ENCODE assay signal across 8 cellular contexts in the genomic region with DNA sequence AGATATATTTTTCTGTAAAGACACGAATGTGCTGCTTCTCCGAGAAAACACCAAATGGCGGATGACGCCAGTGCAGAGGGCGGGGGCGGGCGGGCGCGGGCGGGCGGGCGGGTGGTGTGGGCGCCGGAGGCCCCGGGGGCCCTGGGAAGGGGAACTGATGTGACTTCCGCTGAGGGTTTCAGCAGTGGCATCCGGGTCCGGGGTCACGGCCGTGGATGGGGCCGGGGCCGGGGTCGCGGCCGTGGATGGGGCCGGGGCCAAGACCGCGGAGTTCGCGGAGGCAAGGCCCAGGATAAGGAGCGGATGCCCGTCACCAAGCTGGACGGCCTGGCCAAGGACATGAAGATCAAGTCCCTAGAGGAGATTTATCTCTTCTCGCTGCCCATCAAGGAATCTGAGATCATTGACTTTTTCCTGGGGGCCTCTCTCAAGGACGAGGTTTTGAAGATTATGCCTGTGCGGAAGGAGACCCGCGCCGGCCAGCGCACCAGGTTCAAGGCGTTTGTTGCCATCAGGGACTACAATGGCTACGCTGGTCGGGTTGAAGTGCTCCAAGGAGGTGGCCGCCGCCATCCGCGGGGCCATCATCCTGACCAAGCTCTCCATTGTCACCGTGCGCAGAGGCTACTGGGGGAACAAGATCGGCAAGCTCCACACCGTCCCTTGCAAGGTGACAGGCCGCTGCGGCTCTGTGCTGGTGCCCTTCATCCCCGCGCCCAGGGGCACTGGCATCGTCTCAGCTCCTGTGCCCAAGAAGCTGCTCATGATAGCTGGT. TPM values are rescaled to one million over a fixed set of nuclear protein-coding genes. Genes with fewer than 3 reads are reported as not detected.
A peak's percentile ranks its signal among the peaks of the same experiment; 100 is the strongest.
DNase-seq lines count a peak whose midpoint lies in the region; ATAC-seq and TF ChIP-seq lines count a peak whose summit lies in the region.

No MANE protein-coding gene starts in this region.

- intact Hi-C loops in transverse colon (cut with DNase I; ENCODE audit: low total_unique reads): no loop called here

- peak overlapping the region; percentile 52 to 87 (median 75) for H3K27ac Mint-ChIP-seq in CD4-positive, CD25-positive, alpha-beta regulatory T cell

- no peak for TF ChIP-seq POLR2A in transverse colon (IDR thresholded peaks at IDR 0.05)

- H3K9ac ChIP-seq in endocrine pancreas (ENCODE audit: control insufficient read depth, insufficient read depth, low read length) (no peak overlapping the region), mucosa of stomach (ENCODE audit: low read length) (peak overlapping the region; percentile 55)

- H3K27me3 ChIP-seq in CD4-positive, CD25-positive, alpha-beta regulatory T cell (ENCODE audit: control insufficient read depth, insufficient read depth, low read length): no peaks in the 10 kb centered on the region
- H3K27me3 ChIP-seq in endocrine pancreas (ENCODE audit: control insufficient read depth, insufficient read depth, low read length): no peaks in the 10 kb centered on the region
- no peaks in the 10 kb centered on the region for H3K27me3 ChIP-seq in mucosa of stomach (ENCODE audit: control insufficient read depth, insufficient read depth, low read length)
- H3K27me3 ChIP-seq in transverse colon: no peaks in the 10 kb centered on the region

- H3K4me3 Mint-ChIP-seq in CD4-positive, CD25-positive, alpha-beta regulatory T cell: peak overlapping the region; percentile 86 to 95 (median 88)

- in situ Hi-C loops in transverse colon (cut with MboI; ENCODE audit: low pct_ligation_motif_present in 1 of 4, low pct_unique_long_range_greater_than_20kb in 1 of 4, low sequenced_read_pairs in 3 of 4): no loop called here

- DNase-seq in CD4-positive, CD25-positive, alpha-beta regulatory T cell: peak; percentile 31 to 73 (median 67)
- DNase-seq in HUDEP-2 (lab: John Stamatoyannopoulos, UW; ENCODE audit: unreplicated experiment in 76 of 76) (peak in 48 of 76 experiments; percentile 2 to 71 (median 32)), transverse colon (peak; percentile 38), LoVo (ENCODE audit: low spot score) (no peak)
- DNase-seq in activated CD4-positive, alpha-beta T cell treated with anti-CD3 and anti-CD28 coated beads for 48 hours: peak; percentile 45

- H3K9me3 Mint-ChIP-seq in CD4-positive, CD25-positive, alpha-beta regulatory T cell: no peaks in the 10 kb centered on the region

- 50 to 64% methylated on average over 1 to 51 of the region's 56 CpGs for WGBS in transverse colon (ENCODE audit: low coverage in 1 of 2), 2 donors

- H3K27ac ChIP-seq in CD4-positive, CD25-positive, alpha-beta regulatory T cell (ENCODE audit: insufficient read depth, low read length, poor library complexity, severe bottlenecking): peak overlapping the region; percentile 41
- H3K27ac ChIP-seq in transverse colon: peak overlapping the region; percentile 19 to 53 (median 32)

- H3K27me3 Mint-ChIP-seq in CD4-positive, CD25-positive, alpha-beta regulatory T cell: no peaks in the 10 kb centered on the region

- TF ChIP-seq CTCF in transverse colon (IDR thresholded peaks at IDR 0.05): no peak

- H3K9me3 ChIP-seq in CD4-positive, CD25-positive, alpha-beta regulatory T cell (ENCODE audit: control insufficient read depth in 2 of 2, low read length in 2 of 2): no peaks in the 10 kb centered on the region
- H3K9me3 ChIP-seq in endocrine pancreas (ENCODE audit: control insufficient read depth, low read length): no peaks in the 10 kb centered on the region
- H3K9me3 ChIP-seq in mucosa of stomach (ENCODE audit: control insufficient read depth, low read length): no peaks in the 10 kb centered on the region
- no peaks in the 10 kb centered on the region for H3K9me3 ChIP-seq in transverse colon

- peaks cover 0 to 13% (median 6%) of the 10 kb centered on the region in 4 donors for H3K4me1 Mint-ChIP-seq in CD4-positive, CD25-positive, alpha-beta regulatory T cell

- no peak for TF ChIP-seq EP300 in transverse colon (IDR thresholded peaks at IDR 0.05; ENCODE audit: low read depth)

- peak overlapping the region; percentile 85 for H3K4me3 ChIP-seq in CD4-positive, CD25-positive, alpha-beta regulatory T cell (ENCODE audit: low read depth, low read length)
- H3K4me3 ChIP-seq in endocrine pancreas (ENCODE audit: control insufficient read depth, insufficient read depth, low read length) (peak overlapping the region; percentile 61), mucosa of stomach (ENCODE audit: low read length) (no peak overlapping the region), transverse colon (peak overlapping the region; percentile 20 to 52 (median 40))

- peaks cover 10% of the 10 kb centered on the region for H3K4me1 ChIP-seq in CD4-positive, CD25-positive, alpha-beta regulatory T cell (ENCODE audit: control insufficient read depth, insufficient read depth, low read length, poor library complexity, severe bottlenecking)
- H3K4me1 ChIP-seq in endocrine pancreas (ENCODE audit: control insufficient read depth, insufficient read depth, low read length) (no peaks in the 10 kb centered on the region), mucosa of stomach (ENCODE audit: control insufficient read depth, insufficient read depth, low read length) (no peaks in the 10 kb centered on the region), transverse colon (no peaks in the 10 kb centered on the region)

- H3K36me3 Mint-ChIP-seq in CD4-positive, CD25-positive, alpha-beta regulatory T cell: no peaks in the 10 kb centered on the region

- peak; percentile 86 to 94 for ATAC-seq in CD4-positive, CD25-positive, alpha-beta regulatory T cell (ENCODE audit: low read depth in 2 of 2)
- ATAC-seq in GM19351 (IDR thresholded peaks at IDR 0.05; ENCODE audit: unreplicated experiment): peak; percentile 80

- H3K36me3 ChIP-seq in CD4-positive, CD25-positive, alpha-beta regulatory T cell (ENCODE audit: control insufficient read depth, insufficient read depth, low read length): no peaks in the 10 kb centered on the region
- no peaks in the 10 kb centered on the region for H3K36me3 ChIP-seq in endocrine pancreas (ENCODE audit: control insufficient read depth, insufficient read depth, low read length)
- no peaks in the 10 kb centered on the region for H3K36me3 ChIP-seq in mucosa of stomach (ENCODE audit: control insufficient read depth, insufficient read depth, low read length)
- no peaks in the 10 kb centered on the region for H3K36me3 ChIP-seq in transverse colon

RNA-seq across cellular contexts. Expression of gene IGF2BP3, which starts 20.3 kb away (rescaled TPM):
- total RNA-seq in CD4-positive, CD25-positive, alpha-beta regulatory T cell: 1.7 TPM
- not detected for polyA plus RNA-seq in CD4-positive, CD25-positive, alpha-beta regulatory T cell
- total RNA-seq in transverse colon: under 1 TPM in 2 of 4 donors, not detected in 2; 0.41 to 0.64 TPM

RNA-seq across cellular contexts. Expression of gene TRA2A, which starts 41.2 kb away (rescaled TPM):
- 292 TPM for total RNA-seq in CD4-positive, CD25-positive, alpha-beta regulatory T cell
- 10 to 100 TPM; 32.6 to 71.6 (median 51.0) TPM for polyA plus RNA-seq in CD4-positive, CD25-positive, alpha-beta regulatory T cell
- 100 to 1,000 TPM in 2 of 4 donors, 10 to 100 TPM in 2; 31.7 to 199 (median 111) TPM for total RNA-seq in transverse colon
